18 cellular contexts compared by ENCODE assay signal in the genomic region with DNA sequence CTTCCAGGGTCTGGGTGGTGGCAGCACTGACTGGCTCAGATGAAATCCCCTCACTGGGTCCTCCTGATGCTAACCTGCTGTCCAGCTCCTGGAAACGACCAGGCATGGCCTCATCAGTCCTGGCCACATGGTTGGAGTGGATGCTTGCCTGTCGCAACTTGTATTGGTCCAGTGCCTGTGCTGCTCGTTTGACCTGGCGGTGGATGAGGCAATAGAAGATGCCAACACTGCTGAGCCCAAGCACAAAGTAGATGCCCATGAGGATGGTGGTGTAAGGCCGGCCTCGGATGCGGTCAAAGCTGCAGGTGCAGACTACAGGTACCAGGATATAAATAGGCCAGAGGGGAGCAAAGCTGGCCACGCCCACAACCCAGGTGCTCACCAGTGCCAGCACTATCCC. TPM values are rescaled to one million over a fixed set of nuclear protein-coding genes. Genes with fewer than 3 reads are reported as not detected.
"Had no signal": no experiment of that assay in that cellular context is flagged by ENCODE, and none has a peak within 500 bp of the region (broad histone marks: within the 10 kb centered on the region; RNA-seq: fewer than 3 reads in every experiment).

No MANE protein-coding gene starts in this region.

- H3K36me3 Mint-ChIP-seq: WTC11 had no signal

- ATAC-seq: effector memory CD8-positive, alpha-beta T cell; gastroesophageal sphincter; left lung; pancreas; SK-N-SH treated with all-trans-retinoic acid at 6 μM for 48 hours; upper lobe of right lung; WTC11 had no signal

- H3K9me3 Mint-ChIP-seq: activated naive CD4-positive, alpha-beta T cell treated with anti-CD3 and anti-CD28 coated beads for 36 hours; effector memory CD8-positive, alpha-beta T cell; stimulated activated naive CD8-positive, alpha-beta T cell treated with anti-CD3 and anti-CD28 coated beads, Interleukin-15, Interleukin-2, amounts not matched to agents 100 ng/mL and 50 ng/mL, for 24 hours; T-helper 1 cell treated with Interleukin-12 subunit alpha and Interleukin-12 subunit beta and Interleukin-4 antibody, amounts not matched to agents 30 μg/mL and 1 μg/mL, for 36 hours; WTC11 had no signal

- H3K27ac ChIP-seq: brain microvascular endothelial cell, gastroesophageal sphincter, upper lobe of right lung had no signal

- H3K4me3 Mint-ChIP-seq: activated naive CD4-positive, alpha-beta T cell treated with anti-CD3 and anti-CD28 coated beads for 36 hours; effector memory CD8-positive, alpha-beta T cell; stimulated activated naive CD8-positive, alpha-beta T cell treated with anti-CD3 and anti-CD28 coated beads, Interleukin-15, Interleukin-2, amounts not matched to agents 100 ng/mL and 50 ng/mL, for 24 hours; WTC11 had no signal

- H3K9me3 ChIP-seq: gastroesophageal sphincter, left lung, pancreas, upper lobe of right lung had no signal

- H3K27me3 ChIP-seq: brain microvascular endothelial cell, gastroesophageal sphincter, left lung, pancreas, upper lobe of right lung had no signal

- H3K27me3 Mint-ChIP-seq: effector memory CD8-positive, alpha-beta T cell; stimulated activated naive CD8-positive, alpha-beta T cell treated with anti-CD3 and anti-CD28 coated beads, Interleukin-15, Interleukin-2, amounts not matched to agents 100 ng/mL and 50 ng/mL, for 24 hours had no signal

- H3K27ac Mint-ChIP-seq: stimulated activated naive CD8-positive, alpha-beta T cell treated with anti-CD3 and anti-CD28 coated beads, Interleukin-15, Interleukin-2, amounts not matched to agents 100 ng/mL and 50 ng/mL, for 24 hours; T-helper 1 cell treated with Interleukin-12 subunit alpha and Interleukin-12 subunit beta and Interleukin-4 antibody, amounts not matched to agents 30 μg/mL and 1 μg/mL, for 36 hours; WTC11 had no signal

- H3K4me3 ChIP-seq: gastroesophageal sphincter, pancreas, upper lobe of right lung had no signal

- DNase-seq: activated CD4-positive, alpha-beta T cell treated with anti-CD3 and anti-CD28 coated beads, Interleukin-2, amount 50 U/mL, for 1 hour; activated naive CD4-positive, alpha-beta T cell treated with anti-CD3 and anti-CD28 coated beads for 36 hours; brain microvascular endothelial cell; effector memory CD8-positive, alpha-beta T cell; islet precursor cell; left lung; mesenchymal stem cell; pancreas; stimulated activated CD4-positive, alpha-beta T cell treated with anti-CD3 and anti-CD28 coated beads, Interleukin-4, amount 100 ng/mL, for 1 hour; stimulated activated CD8-positive, alpha-beta memory T cell treated with anti-CD3 and anti-CD28 coated beads, Interleukin-4, amount 100 ng/mL, for 48 hours; upper lobe of right lung had no signal

- H3K36me3 ChIP-seq: brain microvascular endothelial cell, gastroesophageal sphincter, left lung, pancreas, upper lobe of right lung had no signal

RNA-seq across cellular contexts. Expression of a gene that starts 1.2 kb away (rescaled TPM):
- total RNA-seq: epithelial cell of proximal tubule, temporal lobe had no signal
